ENCODE assay signal across 11 cellular contexts in the genomic region with DNA sequence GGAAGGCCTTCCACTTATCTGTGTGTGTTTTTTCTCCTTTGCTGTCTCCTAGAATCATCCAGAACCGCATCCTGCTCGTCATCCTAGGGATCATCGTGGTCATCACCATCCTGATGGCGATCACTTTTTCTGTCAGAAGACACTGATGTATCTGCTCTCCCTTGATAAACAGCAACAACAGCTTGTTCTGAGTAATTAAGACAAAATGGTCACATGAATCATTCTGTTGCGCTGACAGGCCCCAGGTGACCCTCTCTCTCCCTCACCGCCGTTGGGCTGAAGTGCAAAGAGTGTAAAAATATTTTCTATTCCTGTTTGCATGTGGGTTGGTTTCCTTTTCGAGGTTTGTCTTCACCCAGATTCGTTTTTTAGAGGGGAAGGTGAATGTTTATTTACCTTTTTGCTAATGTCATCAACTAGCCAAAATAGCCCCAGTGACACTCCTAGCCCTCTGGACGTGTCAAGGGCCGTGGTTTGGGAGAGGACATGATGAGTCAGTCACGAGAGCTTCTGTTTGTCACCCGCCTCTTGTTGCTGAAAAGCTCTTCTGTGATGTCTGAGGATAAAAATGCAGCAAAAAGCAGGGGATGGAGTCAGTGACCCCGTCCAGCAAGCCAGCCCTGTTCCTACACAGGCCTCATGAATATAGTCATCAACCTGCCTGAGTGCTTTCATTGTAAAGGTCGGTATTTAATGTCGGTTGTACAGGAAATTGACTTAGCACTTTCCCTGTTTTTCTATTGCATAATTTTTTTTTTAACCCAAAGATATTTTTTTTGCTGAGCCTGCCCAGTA.
DNase-seq lines count a peak whose midpoint lies in the region; ATAC-seq and TF ChIP-seq lines count a peak whose summit lies in the region.
"Had no signal": no experiment of that assay in that cellular context is flagged by ENCODE, and none has a peak within 500 bp of the region (broad histone marks: within the 10 kb centered on the region; RNA-seq: fewer than 3 reads in every experiment).

No MANE protein-coding gene starts in this region.

- ATAC-seq in Right ventricle myocardium inferior (peak; percentile 35), upper lobe of right lung (peak; percentile 10), HG02623 (IDR thresholded peaks at IDR 0.05; ENCODE audit: unreplicated experiment) (no peak), HG02642 (IDR thresholded peaks at IDR 0.05; ENCODE audit: poor library complexity, unreplicated experiment) (no peak)

- H3K27ac ChIP-seq in upper lobe of right lung, result no peak overlapping the region
- H3K27ac ChIP-seq: parathyroid adenoma had no signal

- H3K9me3 ChIP-seq in upper lobe of right lung, result no peaks in the 10 kb centered on the region

- H3K36me3 ChIP-seq in kidney epithelial cell (ENCODE audit: control insufficient read depth, insufficient read depth, low read length), result no peaks in the 10 kb centered on the region
- no peaks in the 10 kb centered on the region for H3K36me3 ChIP-seq in upper lobe of right lung

- TF ChIP-seq CTCF in kidney epithelial cell (IDR thresholded peaks at IDR 0.05; ENCODE audit: insufficient read depth, low read length, poor library complexity, severe bottlenecking) (no peak), upper lobe of right lung (IDR thresholded peaks at IDR 0.05) (no peak)

- peaks cover 12% of the 10 kb centered on the region for H3K4me1 ChIP-seq in upper lobe of right lung

- DNase-seq in Right ventricle myocardium inferior (ENCODE audit: missing footprints) (no peak), cardiac septum (ENCODE audit: low spot score) (no peak), amniotic epithelial cell (ENCODE audit: low read depth) (peak; percentile 36), kidney epithelial cell (ENCODE audit: low read depth) (peak; percentile 58), upper lobe of right lung (no peak), germinal center (ENCODE audit: low spot score) (no peak)
- DNase-seq: activated CD4-positive, CD25-positive, alpha-beta regulatory T cell; COR-L47 had no signal

- intact Hi-C loops in Right ventricle myocardium inferior (cut with DNase I), result no loop called here
- intact Hi-C loops in cardiac septum (cut with DNase I), result no loop called here
- intact Hi-C loops in upper lobe of right lung (cut with DNase I), result no loop called here

- H3K4me3 ChIP-seq in kidney epithelial cell (ENCODE audit: low read depth, low read length), result no peak overlapping the region
- H3K4me3 ChIP-seq in upper lobe of right lung, result no peak overlapping the region

- H3K27me3 ChIP-seq in kidney epithelial cell (ENCODE audit: control insufficient read depth, insufficient read depth, low read length) (no peaks in the 10 kb centered on the region), upper lobe of right lung (no peaks in the 10 kb centered on the region)

Comparison
In these comparisons a context has a peak if more than half of its experiments do, and no peak if none do; other contexts are left out.
1. ATAC-seq: peak in Right ventricle myocardium inferior (single experiment) and upper lobe of right lung (single experiment); none in HG02623 (single experiment) and HG02642 (single experiment).
2. DNase-seq: peak in amniotic epithelial cell (single experiment) and kidney epithelial cell (single experiment); none in Right ventricle myocardium inferior (single experiment), cardiac septum (single experiment), upper lobe of right lung (single experiment) and germinal center (single experiment).